ENCODE assay signal across 8 cellular contexts in the genomic region with DNA sequence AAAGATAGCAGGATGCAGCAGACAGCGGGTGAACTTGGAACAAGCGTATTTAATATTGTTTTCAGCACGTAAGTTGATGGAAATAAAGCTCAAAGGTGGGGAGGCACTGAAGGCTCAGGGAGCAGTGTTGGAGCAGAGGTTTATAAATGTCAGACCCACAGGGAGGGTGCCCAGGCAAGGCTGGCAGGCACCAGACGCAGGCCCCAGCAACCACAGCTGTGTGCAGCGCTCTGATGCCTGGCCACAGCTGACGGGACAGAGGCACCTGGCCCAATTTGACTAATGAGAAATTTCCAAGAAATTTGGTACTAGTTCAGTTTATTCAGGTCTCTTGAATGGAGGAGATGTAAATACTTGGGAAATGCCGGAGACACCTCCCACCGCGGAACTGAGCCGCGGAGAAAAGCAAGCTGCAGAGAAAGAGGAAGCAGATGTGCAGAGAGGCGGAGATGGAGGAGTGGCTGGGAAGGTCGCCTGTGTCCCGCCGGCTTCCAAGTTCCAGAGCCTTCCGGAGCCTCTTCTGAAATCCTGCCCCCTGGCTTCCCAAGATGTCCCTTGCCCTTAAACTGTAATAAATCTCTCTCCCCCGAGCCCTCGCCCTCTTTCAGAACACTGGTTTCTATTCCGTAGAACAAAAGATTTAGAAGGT. TPM values are rescaled to one million over a fixed set of nuclear protein-coding genes. Genes with fewer than 3 reads are reported as not detected.
DNase-seq lines count a peak whose midpoint lies in the region; ATAC-seq, FAIRE-seq and TF ChIP-seq lines count a peak whose summit lies in the region.

No MANE protein-coding gene starts in this region.

- H3K27me3 ChIP-seq in breast epithelium (no peaks in the 10 kb centered on the region), thoracic aorta (replicated peaks; ENCODE audit: insufficient read depth) (no peaks in the 10 kb centered on the region)
- no peaks in the 10 kb centered on the region for H3K27me3 ChIP-seq in effector memory CD4-positive, alpha-beta T cell (replicated peaks; ENCODE audit: control insufficient read depth, insufficient read depth, low read length, poor library complexity, severe bottlenecking)

- no peaks in the 10 kb centered on the region for H3K36me3 ChIP-seq in breast epithelium
- no peaks in the 10 kb centered on the region for H3K36me3 ChIP-seq in kidney (ENCODE audit: control insufficient read depth in 1 of 2, insufficient read depth in 2 of 2, low read length in 2 of 2)
- H3K36me3 ChIP-seq in thoracic aorta: no peaks in the 10 kb centered on the region
- H3K36me3 ChIP-seq in effector memory CD4-positive, alpha-beta T cell (ENCODE audit: control insufficient read depth, insufficient read depth, low read length): no peaks in the 10 kb centered on the region

- CTCF ChIA-PET in MCF 10A (lab: Yijun Ruan, JAX): interaction anchor here (0.6 kb wide), 2 partner anchors 36 to 724 kb away, joined by 3 to 4 read pairs; no protein-coding TSS in a partner anchor

- POLR2A ChIA-PET in MCF 10A (lab: Yijun Ruan, JAX): no interaction called here

- H3K27ac ChIP-seq in breast epithelium (no peak overlapping the region), kidney (ENCODE audit: low read depth in 2 of 2, low read length in 2 of 2) (no peak overlapping the region), thoracic aorta (no peak overlapping the region)
- no peak overlapping the region for H3K27ac ChIP-seq in effector memory CD4-positive, alpha-beta T cell (ENCODE audit: insufficient read depth, low read length, poor library complexity, severe bottlenecking)

- TF ChIP-seq POLR2A in breast epithelium (IDR thresholded peaks at IDR 0.05): no peak

- no peak overlapping the region for H3K4me3 Mint-ChIP-seq in MCF 10A (ENCODE audit: unreplicated experiment)

- H3K4me1 ChIP-seq in breast epithelium (no peaks in the 10 kb centered on the region), kidney (ENCODE audit: control insufficient read depth in 1 of 2, insufficient read depth in 1 of 2, low read depth in 1 of 2, low read length in 2 of 2) (no peaks in the 10 kb centered on the region), thoracic aorta (ENCODE audit: control insufficient read depth in 1 of 2, low read depth in 2 of 2) (peaks cover 0 to 6% of the 10 kb centered on the region in 2 donors)
- H3K4me1 ChIP-seq in effector memory CD4-positive, alpha-beta T cell (ENCODE audit: control insufficient read depth, insufficient read depth, low read length, poor library complexity, severe bottlenecking): no peaks in the 10 kb centered on the region

- H3K4me1 Mint-ChIP-seq in MCF 10A (ENCODE audit: insufficient read depth, unreplicated experiment): peaks cover 9% of the 10 kb centered on the region

- H3K27me3 Mint-ChIP-seq in MCF 10A (ENCODE audit: insufficient read depth, unreplicated experiment): peaks cover 64% of the 10 kb centered on the region

- no TSS peak for BruUV-seq in MCF 10A (replicated peaks; lab: Mats Ljungman, UMichigan)

- no peak overlapping the region for H3K9ac ChIP-seq in kidney (ENCODE audit: low read length in 2 of 2)

- DNase-seq in breast epithelium (ENCODE audit: low spot score in 2 of 2) (no peak), MCF 10A (ENCODE audit: unreplicated experiment) (no peak), astrocyte of the hippocampus (ENCODE audit: low read depth, low spot score) (peak; percentile 38), kidney (peak; percentile 74), thoracic aorta (ENCODE audit: low spot score) (no peak)
- no peak for DNase-seq in effector memory CD4-positive, alpha-beta T cell

- intact Hi-C loops in breast epithelium (cut with DNase I; ENCODE audit: low total_unique reads): loop anchor here (5.0 kb wide), 1 partner anchor 1203 kb away; no protein-coding TSS in a partner anchor
- intact Hi-C loops in MCF 10A (cut with micrococcal nuclease): no loop called here
- intact Hi-C loops in kidney (cut with DNase I): no loop called here

- H3K27ac Mint-ChIP-seq in MCF 10A (ENCODE audit: low read depth, unreplicated experiment): no peak overlapping the region

- H3K4me3 ChIP-seq in breast epithelium: peak overlapping the region; percentile 16 to 54 (median 31)
- H3K4me3 ChIP-seq in kidney (ENCODE audit: low read length in 2 of 2): peak overlapping the region in 1 of 2 donors; percentile 15
- H3K4me3 ChIP-seq in thoracic aorta: peak overlapping the region; percentile 64
- no peak overlapping the region for H3K4me3 ChIP-seq in effector memory CD4-positive, alpha-beta T cell (ENCODE audit: insufficient read depth, low read depth, low read length, poor library complexity, severe bottlenecking)

- ATAC-seq in thoracic aorta (ENCODE audit: insufficient number of reproducible peaks, low FRiP score, low read depth): no peak
- no peak for ATAC-seq in HG03460 (IDR thresholded peaks at IDR 0.05; ENCODE audit: unreplicated experiment)
- no peak for ATAC-seq in HG03457 (IDR thresholded peaks at IDR 0.05; ENCODE audit: unreplicated experiment)

- H3K9me3 ChIP-seq in breast epithelium (no peaks in the 10 kb centered on the region), kidney (ENCODE audit: control insufficient read depth in 1 of 2, low read length in 2 of 2) (no peaks in the 10 kb centered on the region), thoracic aorta (no peaks in the 10 kb centered on the region)
- no peaks in the 10 kb centered on the region for H3K9me3 ChIP-seq in effector memory CD4-positive, alpha-beta T cell (ENCODE audit: control insufficient read depth, low read length)

- no peaks in the 10 kb centered on the region for H3K9me3 Mint-ChIP-seq in MCF 10A (ENCODE audit: unreplicated experiment)

- TF ChIP-seq CTCF in breast epithelium (IDR thresholded peaks at IDR 0.05) (no peak), MCF 10A (IDR thresholded peaks at IDR 0.05; ENCODE audit: unreplicated experiment) (no peak), kidney (IDR thresholded peaks at IDR 0.05; ENCODE audit: borderline replicate concordance, extremely low read depth, insufficient read depth) (no peak), thoracic aorta (IDR thresholded peaks at IDR 0.05) (no peak)

- no peaks in the 10 kb centered on the region for H3K36me3 Mint-ChIP-seq in MCF 10A (ENCODE audit: insufficient read depth, unreplicated experiment)

- no peak for FAIRE-seq in kidney (lab: Jason Lieb, UNC)

RNA-seq across cellular contexts. Expression of gene PLXNA4, which starts 38.3 kb away (rescaled TPM):
- 10 to 100 TPM in 2 of 3 donors, 1 to 10 TPM in 1; 7.2 to 32.5 (median 26.2) TPM for total RNA-seq in breast epithelium
- total RNA-seq in MCF 10A (2022): not detected in 2 replicates
- 3.5 TPM for total RNA-seq in kidney
- 0.17 TPM for polyA plus RNA-seq in kidney (ENCODE audit: insufficient read depth, low read depth, low replicate concordance)
- total RNA-seq in thoracic aorta: 10 to 100 TPM; 12.2 to 27.7 TPM

Comparison
In these comparisons a context has a peak if more than half of its experiments do, and no peak if none do; other contexts are left out.
1. DNase-seq: peak in astrocyte of the hippocampus (single experiment) and kidney (single experiment); none in breast epithelium (0 of 2), MCF 10A (single experiment), thoracic aorta (single experiment) and effector memory CD4-positive, alpha-beta T cell (0 of 3).